1 cellular context compared by ENCODE assay signal in the genomic region with DNA sequence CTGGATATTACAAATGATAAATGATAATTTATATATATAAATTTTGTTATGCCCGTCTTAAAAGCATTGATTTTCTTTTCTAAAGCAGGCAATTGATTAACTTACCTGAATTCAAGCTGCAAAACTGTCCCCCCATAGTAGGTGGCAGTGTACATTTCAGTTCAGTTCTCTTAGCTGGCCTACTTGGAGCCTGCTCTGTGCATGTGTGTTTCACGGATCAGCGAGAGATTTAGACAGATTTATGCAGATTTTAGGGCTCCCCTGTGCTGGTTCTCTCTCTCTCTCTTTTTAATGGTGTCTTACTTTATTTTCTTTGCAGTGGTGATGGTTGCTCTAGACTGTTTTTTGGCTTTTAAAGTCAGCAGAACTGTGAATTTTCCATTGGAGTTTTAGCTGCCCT.
TF ChIP-seq lines count a peak whose summit lies in the region.

No MANE protein-coding gene starts in this region.

TF ChIP-seq in IMR-90, 13 proteins besides CTCF, POLR2A, EP300 and RAD21:
- no peak for TF ChIP-seq SMC3 (IDR thresholded peaks at IDR 0.05; ENCODE audit: low read depth, low read length)
- TF ChIP-seq CEBPB (IDR thresholded peaks at IDR 0.05; ENCODE audit: low read depth, low read length), result no peak
- no peak for TF ChIP-seq MAZ (IDR thresholded peaks at IDR 0.05; ENCODE audit: borderline replicate concordance, low read depth, low read length)
- no peak for TF ChIP-seq RCOR1 (IDR thresholded peaks at IDR 0.05; ENCODE audit: insufficient replicate concordance, low read length)
